Comparison of ENCODE assay signal across 21 cellular contexts in genomic region chr14:48251290-48251689, GRCh38.
"Had no signal": no experiment of that assay in that cellular context is flagged by ENCODE, and none has a peak within 500 bp of the region (broad histone marks: within the 10 kb centered on the region; RNA-seq: fewer than 3 reads in every experiment).

No MANE protein-coding gene starts in this region.

- H3K27me3 Mint-ChIP-seq: activated CD4-positive, alpha-beta memory T cell treated with anti-CD3 and anti-CD28 coated beads, Interleukin-2, amount 10 ng/mL, durations not matched to agents 7 days and 5 days; activated CD4-positive, alpha-beta T cell treated with anti-CD3 and anti-CD28 coated beads, Interleukin-2, amount 10 ng/mL, durations not matched to agents 7 days and 5 days; activated T-cell treated with anti-CD3 and anti-CD28 coated beads, Interleukin-2, amount 50 U/mL, for 24 hours; effector memory CD8-positive, alpha-beta T cell; natural killer cell treated with Interleukin-12 subunit alpha and Interleukin-12 subunit beta and Interleukin-15 and Interleukin-18, amount 100 ng/mL, for 72 hours had no signal

- H3K4me3 Mint-ChIP-seq: activated CD4-positive, alpha-beta memory T cell treated with anti-CD3 and anti-CD28 coated beads, Interleukin-2, amount 10 ng/mL, durations not matched to agents 7 days and 5 days; activated CD4-positive, alpha-beta T cell treated with anti-CD3 and anti-CD28 coated beads, Interleukin-2, amount 10 ng/mL, durations not matched to agents 7 days and 5 days; activated T-cell treated with anti-CD3 and anti-CD28 coated beads, Interleukin-2, amount 50 U/mL, for 24 hours; effector memory CD8-positive, alpha-beta T cell; natural killer cell treated with Interleukin-12 subunit alpha and Interleukin-12 subunit beta and Interleukin-15 and Interleukin-18, amount 100 ng/mL, for 72 hours had no signal

- H3K4me1 Mint-ChIP-seq: activated CD4-positive, alpha-beta memory T cell treated with anti-CD3 and anti-CD28 coated beads, Interleukin-2, amount 10 ng/mL, durations not matched to agents 7 days and 5 days; activated CD4-positive, alpha-beta T cell treated with anti-CD3 and anti-CD28 coated beads, Interleukin-2, amount 10 ng/mL, durations not matched to agents 7 days and 5 days had no signal

- ATAC-seq: effector memory CD8-positive, alpha-beta T cell; gastrocnemius medialis; left cardiac atrium; left ventricle myocardium superior; mucosa of descending colon; natural killer cell treated with Interleukin-12 subunit alpha and Interleukin-12 subunit beta and Interleukin-15 and Interleukin-18, amount 100 ng/mL, for 72 hours; right cardiac atrium had no signal

- H3K27ac Mint-ChIP-seq: activated CD4-positive, alpha-beta memory T cell treated with anti-CD3 and anti-CD28 coated beads, Interleukin-2, amount 10 ng/mL, durations not matched to agents 7 days and 5 days; activated CD4-positive, alpha-beta T cell treated with anti-CD3 and anti-CD28 coated beads, Interleukin-2, amount 10 ng/mL, durations not matched to agents 7 days and 5 days; activated T-cell treated with anti-CD3 and anti-CD28 coated beads, Interleukin-2, amount 50 U/mL, for 24 hours; effector memory CD8-positive, alpha-beta T cell; natural killer cell treated with Interleukin-12 subunit alpha and Interleukin-12 subunit beta and Interleukin-15 and Interleukin-18, amount 100 ng/mL, for 72 hours had no signal

- H3K36me3 Mint-ChIP-seq: natural killer cell treated with Interleukin-12 subunit alpha and Interleukin-12 subunit beta and Interleukin-15 and Interleukin-18, amount 100 ng/mL, for 72 hours had no signal

- H3K9me3 Mint-ChIP-seq: activated CD4-positive, alpha-beta T cell treated with anti-CD3 and anti-CD28 coated beads, Interleukin-2, amount 10 ng/mL, durations not matched to agents 7 days and 5 days had no signal

- DNase-seq: activated CD4-positive, alpha-beta memory T cell treated with anti-CD3 and anti-CD28 coated beads, Interleukin-2, amount 10 ng/mL, durations not matched to agents 7 days and 5 days; activated CD4-positive, alpha-beta T cell treated with anti-CD3 and anti-CD28 coated beads for 1 hour; activated CD4-positive, alpha-beta T cell treated with anti-CD3 and anti-CD28 coated beads, Interleukin-2, amount 10 ng/mL, durations not matched to agents 7 days and 5 days; activated CD8-positive, alpha-beta memory T cell treated with anti-CD3 and anti-CD28 coated beads, Interleukin-2, amount 50 U/mL, for 48 hours; activated gamma-delta T cell treated with Interleukin-2 at 50 U/mL for 16 hours; activated naive CD4-positive, alpha-beta T cell treated with anti-CD3 and anti-CD28 coated beads, Interleukin-2, amount 50 U/mL, for 16 hours; activated T-cell treated with anti-CD3 and anti-CD28 coated beads, Interleukin-2, amount 50 U/mL, for 24 hours; amniotic stem cell; caudate nucleus; cortex of kidney; effector memory CD8-positive, alpha-beta T cell; erythroblast; gastrocnemius medialis; glutamatergic neuron; left cardiac atrium; left ventricle myocardium superior; mucosa of descending colon; right cardiac atrium; spleen; stimulated activated naive CD4-positive, alpha-beta T cell had no signal
